1 cellular context compared by ENCODE assay signal in the genomic region with DNA sequence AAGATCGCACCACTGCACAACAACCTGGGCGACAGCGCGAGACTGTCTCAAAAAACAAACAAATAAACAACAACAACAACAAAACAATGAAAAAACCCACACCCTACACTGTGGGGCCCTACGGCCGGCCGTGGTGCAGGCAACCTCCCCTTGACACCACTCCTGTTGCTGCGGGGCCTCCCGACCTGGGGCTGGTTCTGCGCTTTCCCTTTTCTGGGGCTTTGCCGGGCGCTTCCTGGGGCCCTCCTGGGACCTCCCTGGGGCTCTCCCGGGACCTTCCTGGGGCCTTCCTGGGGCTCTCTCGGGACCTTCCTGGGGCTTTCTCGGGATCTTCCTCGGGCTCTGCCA.
TF ChIP-seq lines count a peak whose summit lies in the region.

No MANE protein-coding gene starts in this region.

TF ChIP-seq in H1, 55 proteins besides CTCF, POLR2A, EP300 and RAD21 (continued from another document):
- no peak for TF ChIP-seq EGR1 (IDR thresholded peaks at IDR 0.05; ENCODE audit: borderline replicate concordance, low read depth, low read length)
